In the genomic region with DNA sequence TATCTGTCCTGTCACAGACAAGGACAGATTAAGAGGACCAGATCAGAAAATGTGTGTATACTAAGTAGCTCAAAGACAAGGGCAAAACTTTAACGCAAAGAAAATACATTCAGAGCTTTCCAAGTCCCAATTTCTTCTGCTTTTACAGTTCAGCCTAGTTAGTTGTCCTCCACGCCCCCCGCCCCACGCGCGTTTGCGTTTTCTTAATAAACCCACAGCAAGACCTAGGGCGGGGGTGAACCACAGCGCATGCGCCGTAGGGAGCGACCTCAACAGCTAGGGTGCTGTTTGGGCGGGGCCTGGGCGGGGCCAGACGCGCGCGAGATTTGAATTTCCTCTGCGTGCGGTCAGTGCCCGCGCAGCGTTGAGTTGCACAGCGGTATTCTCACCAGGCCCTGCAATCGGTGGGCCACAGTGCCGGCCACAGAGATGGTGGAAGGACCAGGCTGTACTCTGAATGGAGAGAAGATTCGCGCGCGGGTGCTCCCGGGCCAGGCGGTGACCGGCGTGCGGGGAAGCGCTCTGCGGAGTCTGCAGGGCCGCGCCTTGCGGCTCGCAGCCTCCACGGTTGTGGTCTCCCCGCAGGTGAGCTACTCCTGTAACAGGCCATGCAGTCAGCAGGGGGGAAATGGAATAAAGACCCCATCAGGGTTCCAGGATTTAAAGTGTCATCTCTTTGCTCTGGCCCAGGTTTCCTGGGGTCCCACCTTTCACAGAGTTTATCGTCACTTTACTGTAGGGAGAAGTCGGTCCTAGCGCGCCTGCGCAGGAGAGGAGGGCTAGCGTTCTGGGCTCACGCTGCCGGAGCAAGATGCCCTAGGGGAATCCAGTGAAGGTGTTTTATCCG, we compare ENCODE assay signal across 8 cellular contexts. TPM values are rescaled to one million over a fixed set of nuclear protein-coding genes. Genes with fewer than 3 reads are reported as not detected.
DNase-seq lines count a peak whose midpoint lies in the region; ATAC-seq and TF ChIP-seq lines count a peak whose summit lies in the region.

A gene with protein sequence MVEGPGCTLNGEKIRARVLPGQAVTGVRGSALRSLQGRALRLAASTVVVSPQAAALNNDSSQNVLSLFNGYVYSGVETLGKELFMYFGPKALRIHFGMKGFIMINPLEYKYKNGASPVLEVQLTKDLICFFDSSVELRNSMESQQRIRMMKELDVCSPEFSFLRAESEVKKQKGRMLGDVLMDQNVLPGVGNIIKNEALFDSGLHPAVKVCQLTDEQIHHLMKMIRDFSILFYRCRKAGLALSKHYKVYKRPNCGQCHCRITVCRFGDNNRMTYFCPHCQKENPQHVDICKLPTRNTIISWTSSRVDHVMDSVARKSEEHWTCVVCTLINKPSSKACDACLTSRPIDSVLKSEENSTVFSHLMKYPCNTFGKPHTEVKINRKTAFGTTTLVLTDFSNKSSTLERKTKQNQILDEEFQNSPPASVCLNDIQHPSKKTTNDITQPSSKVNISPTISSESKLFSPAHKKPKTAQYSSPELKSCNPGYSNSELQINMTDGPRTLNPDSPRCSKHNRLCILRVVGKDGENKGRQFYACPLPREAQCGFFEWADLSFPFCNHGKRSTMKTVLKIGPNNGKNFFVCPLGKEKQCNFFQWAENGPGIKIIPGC (plus strand): TSS at position 350 of the 847 bp plus-strand sequence. CDS start 80 bp downstream, at position 430.

- no peaks in the 10 kb centered on the region for H3K36me3 Mint-ChIP-seq in chondrocyte (ENCODE audit: low read depth)

- H3K9me3 Mint-ChIP-seq in chondrocyte (ENCODE audit: low read depth): no peaks in the 10 kb centered on the region

- no peaks in the 10 kb centered on the region for H3K27me3 Mint-ChIP-seq in chondrocyte (ENCODE audit: low read depth)

- H3K4me3 Mint-ChIP-seq in chondrocyte (ENCODE audit: unreplicated experiment): peak within 1 kb of the TSS; percentile 95

- ATAC-seq in GM19043 (IDR thresholded peaks at IDR 0.05; ENCODE audit: low read depth, unreplicated experiment) (peak; percentile 86), HG03354 (IDR thresholded peaks at IDR 0.05; ENCODE audit: poor library complexity, severe bottlenecking, unreplicated experiment) (peak; percentile 92), left colon (peak; percentile 99)

- peak within 1 kb of the TSS; percentile 79 for H3K27ac Mint-ChIP-seq in chondrocyte (ENCODE audit: unreplicated experiment)

- intact Hi-C loops in left colon (cut with DNase I, micrococcal nuclease): no loop called here

- peak; percentile 26 for TF ChIP-seq CTCF in chondrocyte (IDR thresholded peaks at IDR 0.05)

- peak; percentile 80 to 84 for DNase-seq in AML-193 (lab: John Stamatoyannopoulos, UW)
- DNase-seq in NCI-H460 (ENCODE audit: extremely low read depth, low read depth): peak; percentile 91
- DNase-seq in activated CD4-positive, CD25-positive, alpha-beta regulatory T cell treated with anti-CD3 and anti-CD28 coated beads, Interleukin-2, amount 50 U/mL, for 72 hours: peak; percentile 93
- peak; percentile 95 for DNase-seq in chondrocyte (ENCODE audit: low spot score)
- DNase-seq in left colon: peak; percentile 90 to 97
- DNase-seq in stimulated activated CD4-positive, alpha-beta T cell treated with anti-CD3 and anti-CD28 coated beads, Interleukin-1b, Interleukin-23, amount 100 ng/mL, for 4 hours (ENCODE audit: low read depth in 2 of 2): peak; percentile 96

- peaks cover 12% of the 10 kb centered on the region for H3K4me1 Mint-ChIP-seq in chondrocyte (ENCODE audit: low read depth)

RNA-seq across cellular contexts. Expression of the gene that starts here (rescaled TPM):
- 43.6 and 44.3 TPM in 2 replicates for total RNA-seq in NCI-H460 (2014; rRNA removed; shearing (Covaris generic))
- polyA plus RNA-seq in NCI-H460 (2014; cell fraction: nucleus; rRNA removed): 58.4 and 76.5 TPM in 2 replicates
- total RNA-seq in chondrocyte: 1.5 to 2.5 TPM (median 1.7 TPM) in 3 replicates
- total RNA-seq in left colon: 1 to 10 TPM; 1.0 to 2.3 TPM

Comparison
In these comparisons a context has a peak if more than half of its experiments do, and no peak if none do; other contexts are left out.
1. Peak in every context shown above with its lines: DNase-seq and ATAC-seq.
2. RNA of the gene that starts here (total RNA-seq): 43.6 to 44.3 TPM in NCI-H460; 1.0 to 2.3 TPM in left colon and 1.5 to 2.5 TPM in chondrocyte; every median in the first group is over 10 times any median in the second.